33 cellular contexts compared by ENCODE assay signal in the genomic region with DNA sequence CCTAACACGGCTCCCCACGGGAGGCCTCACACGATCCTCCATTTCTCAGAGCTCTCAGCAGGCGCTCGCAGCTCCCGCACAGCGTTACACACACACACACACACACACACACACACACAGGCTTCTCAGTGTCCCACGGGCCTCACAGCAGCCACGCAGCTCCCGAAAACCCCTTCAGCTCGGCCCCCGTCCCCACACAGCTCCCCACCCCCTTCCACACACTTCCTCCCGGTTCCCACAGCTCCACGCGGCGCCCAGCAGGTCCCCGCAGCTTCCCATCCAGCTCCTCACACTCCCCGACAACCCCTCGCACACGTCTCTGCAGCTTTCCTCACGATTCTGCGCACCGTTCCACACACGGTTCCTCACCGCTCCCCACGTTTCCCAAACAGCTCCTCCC. TPM values are rescaled to one million over a fixed set of nuclear protein-coding genes. Genes with fewer than 3 reads are reported as not detected.
"Had no signal": no experiment of that assay in that cellular context is flagged by ENCODE, and none has a peak within 500 bp of the region (broad histone marks: within the 10 kb centered on the region; RNA-seq: fewer than 3 reads in every experiment).

No MANE protein-coding gene starts in this region.

- DNase-seq: activated CD4-positive, alpha-beta memory T cell treated with anti-CD3 and anti-CD28 coated beads, Interleukin-2, amount 10 ng/mL, durations not matched to agents 7 days and 5 days; activated CD4-positive, alpha-beta T cell treated with anti-CD3 and anti-CD28 coated beads for 1 hour; activated CD4-positive, alpha-beta T cell treated with anti-CD3 and anti-CD28 coated beads for 4 hours; activated CD4-positive, alpha-beta T cell treated with anti-CD3 and anti-CD28 coated beads, Interleukin-2, amount 10 ng/mL, durations not matched to agents 7 days and 5 days; activated CD4-positive, alpha-beta T cell treated with anti-CD3 and anti-CD28 coated beads, Interleukin-2, amount 50 U/mL, for 4 hours; activated CD8-positive, alpha-beta memory T cell treated with anti-CD3 and anti-CD28 coated beads, Interleukin-2, amount 50 U/mL, for 48 hours; activated gamma-delta T cell; activated naive CD4-positive, alpha-beta T cell; activated naive CD4-positive, alpha-beta T cell treated with anti-CD3 and anti-CD28 coated beads, Interleukin-2, amount 10 ng/mL, durations not matched to agents 7 days and 5 days; activated naive CD8-positive, alpha-beta T cell treated with anti-CD3 and anti-CD28 coated beads, Interleukin-2, amount 10 ng/mL, durations not matched to agents 7 days and 5 days; activated T-cell treated with anti-CD3 and anti-CD28 coated beads for 4 hours; activated T-cell treated with anti-CD3 and anti-CD28 coated beads, Interleukin-2, amount 50 U/mL, for 24 hours; activated T-cell treated with anti-CD3 and anti-CD28 coated beads, Interleukin-2, amount 50 U/mL, for 72 hours; central memory CD4-positive, alpha-beta T cell; cerebellar nuclear complex; colonic mucosa; effector CD8-positive, alpha-beta T cell; esophagus squamous epithelium; foreskin melanocyte; T-helper 2 cell had no signal

- H3K4me3 Mint-ChIP-seq: activated CD4-positive, alpha-beta memory T cell treated with anti-CD3 and anti-CD28 coated beads, Interleukin-2, amount 10 ng/mL, durations not matched to agents 7 days and 5 days; activated CD4-positive, alpha-beta T cell treated with anti-CD3 and anti-CD28 coated beads, Interleukin-2, amount 10 ng/mL, durations not matched to agents 7 days and 5 days; activated naive CD4-positive, alpha-beta T cell treated with anti-CD3 and anti-CD28 coated beads, Interleukin-2, amount 10 ng/mL, durations not matched to agents 7 days and 5 days; activated naive CD8-positive, alpha-beta T cell treated with anti-CD3 and anti-CD28 coated beads, Interleukin-2, amount 10 ng/mL, durations not matched to agents 7 days and 5 days; activated T-cell treated with anti-CD3 and anti-CD28 coated beads, Interleukin-2, amount 50 U/mL, for 24 hours; activated T-cell treated with anti-CD3 and anti-CD28 coated beads, Interleukin-2, amount 50 U/mL, for 72 hours; brain; WTC11 had no signal

- H3K36me3 Mint-ChIP-seq: activated naive CD4-positive, alpha-beta T cell treated with anti-CD3 and anti-CD28 coated beads, Interleukin-2, amount 10 ng/mL, durations not matched to agents 7 days and 5 days; activated naive CD4-positive, alpha-beta T cell treated with anti-CD3 and anti-CD28 coated beads, Interleukin-2, amount 50 U/mL, for 72 hours; activated naive CD8-positive, alpha-beta T cell treated with anti-CD3 and anti-CD28 coated beads, Interleukin-2, amount 10 ng/mL, durations not matched to agents 7 days and 5 days had no signal

- H3K27ac Mint-ChIP-seq: activated CD4-positive, alpha-beta memory T cell treated with anti-CD3 and anti-CD28 coated beads, Interleukin-2, amount 10 ng/mL, durations not matched to agents 7 days and 5 days; activated CD4-positive, alpha-beta T cell treated with anti-CD3 and anti-CD28 coated beads, Interleukin-2, amount 10 ng/mL, durations not matched to agents 7 days and 5 days; activated naive CD4-positive, alpha-beta T cell treated with anti-CD3 and anti-CD28 coated beads, Interleukin-2, amount 10 ng/mL, durations not matched to agents 7 days and 5 days; activated naive CD4-positive, alpha-beta T cell treated with anti-CD3 and anti-CD28 coated beads, Interleukin-2, amount 50 U/mL, for 72 hours; activated naive CD8-positive, alpha-beta T cell treated with anti-CD3 and anti-CD28 coated beads, Interleukin-2, amount 10 ng/mL, durations not matched to agents 7 days and 5 days; activated T-cell treated with anti-CD3 and anti-CD28 coated beads, Interleukin-2, amount 50 U/mL, for 24 hours; activated T-cell treated with anti-CD3 and anti-CD28 coated beads, Interleukin-2, amount 50 U/mL, for 72 hours; brain; WTC11 had no signal

- ATAC-seq: activated naive CD4-positive, alpha-beta T cell treated with anti-CD3 and anti-CD28 coated beads, Interleukin-2, amount 50 U/mL, for 72 hours; activated T-cell treated with anti-CD3 and anti-CD28 coated beads, Interleukin-2, amount 50 U/mL, for 72 hours; gastroesophageal sphincter had no signal

- H3K4me3 ChIP-seq: ascending aorta, breast epithelium, cardiac muscle cell, colonic mucosa, esophagus squamous epithelium, gastroesophageal sphincter had no signal

- H3K4me1 Mint-ChIP-seq: activated CD4-positive, alpha-beta memory T cell treated with anti-CD3 and anti-CD28 coated beads, Interleukin-2, amount 10 ng/mL, durations not matched to agents 7 days and 5 days; activated CD4-positive, alpha-beta T cell treated with anti-CD3 and anti-CD28 coated beads, Interleukin-2, amount 10 ng/mL, durations not matched to agents 7 days and 5 days; activated naive CD4-positive, alpha-beta T cell treated with anti-CD3 and anti-CD28 coated beads, Interleukin-2, amount 10 ng/mL, durations not matched to agents 7 days and 5 days; activated naive CD8-positive, alpha-beta T cell treated with anti-CD3 and anti-CD28 coated beads, Interleukin-2, amount 10 ng/mL, durations not matched to agents 7 days and 5 days; brain; WTC11 had no signal

- H3K36me3 ChIP-seq: ascending aorta, breast epithelium, cardiac muscle cell, colonic mucosa, esophagus squamous epithelium, gastroesophageal sphincter had no signal

- H3K4me1 ChIP-seq: ascending aorta, breast epithelium, colonic mucosa, esophagus squamous epithelium, gastroesophageal sphincter had no signal

- H3K27me3 ChIP-seq: ascending aorta, cardiac muscle cell, colonic mucosa had no signal

- H3K27me3 Mint-ChIP-seq: activated CD4-positive, alpha-beta memory T cell treated with anti-CD3 and anti-CD28 coated beads, Interleukin-2, amount 10 ng/mL, durations not matched to agents 7 days and 5 days; activated CD4-positive, alpha-beta T cell treated with anti-CD3 and anti-CD28 coated beads, Interleukin-2, amount 10 ng/mL, durations not matched to agents 7 days and 5 days; activated naive CD4-positive, alpha-beta T cell treated with anti-CD3 and anti-CD28 coated beads, Interleukin-2, amount 10 ng/mL, durations not matched to agents 7 days and 5 days; activated naive CD8-positive, alpha-beta T cell treated with anti-CD3 and anti-CD28 coated beads, Interleukin-2, amount 10 ng/mL, durations not matched to agents 7 days and 5 days; activated T-cell treated with anti-CD3 and anti-CD28 coated beads, Interleukin-2, amount 50 U/mL, for 24 hours; brain had no signal

- H3K9me3 Mint-ChIP-seq: activated CD4-positive, alpha-beta memory T cell treated with anti-CD3 and anti-CD28 coated beads, Interleukin-2, amount 10 ng/mL, durations not matched to agents 7 days and 5 days; activated CD4-positive, alpha-beta T cell treated with anti-CD3 and anti-CD28 coated beads, Interleukin-2, amount 10 ng/mL, durations not matched to agents 7 days and 5 days; activated naive CD4-positive, alpha-beta T cell treated with anti-CD3 and anti-CD28 coated beads, Interleukin-2, amount 10 ng/mL, durations not matched to agents 7 days and 5 days; activated naive CD4-positive, alpha-beta T cell treated with anti-CD3 and anti-CD28 coated beads, Interleukin-2, amount 50 U/mL, for 72 hours; activated naive CD8-positive, alpha-beta T cell treated with anti-CD3 and anti-CD28 coated beads, Interleukin-2, amount 10 ng/mL, durations not matched to agents 7 days and 5 days; activated T-cell treated with anti-CD3 and anti-CD28 coated beads, Interleukin-2, amount 50 U/mL, for 24 hours; activated T-cell treated with anti-CD3 and anti-CD28 coated beads, Interleukin-2, amount 50 U/mL, for 72 hours; brain; WTC11 had no signal

- H3K27ac ChIP-seq: ascending aorta, breast epithelium, cardiac muscle cell, colonic mucosa, epithelial cell of prostate, esophagus squamous epithelium, gastroesophageal sphincter, VCaP had no signal

- FAIRE-seq: endometrium, endothelial cell of umbilical vein had no signal

- H3K9me3 ChIP-seq: ascending aorta, breast epithelium, colonic mucosa, esophagus squamous epithelium, gastroesophageal sphincter had no signal

RNA-seq across cellular contexts. Expression of a gene that starts 41.6 kb away (rescaled TPM):
- total RNA-seq: fibroblast of lung, fibroblast of villous mesenchyme had no signal
